In the genomic region with DNA sequence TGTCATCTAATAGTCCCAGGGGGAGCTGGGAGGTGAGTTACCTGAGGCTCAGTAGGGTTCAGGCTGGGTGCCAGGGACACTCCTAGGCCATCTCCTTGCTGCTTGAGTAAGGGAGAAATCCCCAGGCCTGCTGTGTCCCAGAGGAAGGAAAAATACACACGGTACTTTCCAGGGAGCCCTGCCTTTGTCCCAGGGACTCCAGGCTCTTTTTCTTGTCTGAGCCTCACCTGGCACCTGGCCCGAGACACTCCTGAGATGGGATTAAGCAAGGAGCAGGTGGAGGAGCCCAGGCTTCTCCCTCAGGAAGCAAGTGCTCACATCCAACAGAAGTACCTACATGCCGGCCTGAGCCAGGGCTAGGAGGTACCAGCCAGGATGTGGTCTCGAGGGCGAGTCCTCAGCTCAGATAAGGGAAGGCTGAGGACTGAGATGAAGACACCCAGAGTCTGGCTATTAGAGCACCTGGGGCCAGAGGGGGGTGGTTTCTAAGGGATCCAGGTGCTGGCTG, we compare ENCODE assay signal across 8 cellular contexts. TPM values are rescaled to one million over a fixed set of nuclear protein-coding genes. Genes with fewer than 3 reads are reported as not detected.
DNase-seq lines count a peak whose midpoint lies in the region; ATAC-seq lines count a peak whose summit lies in the region.

No MANE protein-coding gene starts in this region.

- no peak for ATAC-seq in GM18867 (IDR thresholded peaks at IDR 0.05; ENCODE audit: unreplicated experiment)

- no peaks in the 10 kb centered on the region for H3K27me3 Mint-ChIP-seq in CD8-positive, alpha-beta memory T cell
- no peaks in the 10 kb centered on the region for H3K27me3 Mint-ChIP-seq in IgD-negative memory B cell
- no peaks in the 10 kb centered on the region for H3K27me3 Mint-ChIP-seq in activated naive CD8-positive, alpha-beta T cell

- H3K27ac Mint-ChIP-seq in CD8-positive, alpha-beta memory T cell: peak overlapping the region; percentile 74 to 99 (median 91)
- peak overlapping the region; percentile 88 to 93 (median 89) for H3K27ac Mint-ChIP-seq in IgD-negative memory B cell
- peak overlapping the region; percentile 81 for H3K27ac Mint-ChIP-seq in activated naive CD8-positive, alpha-beta T cell

- peak overlapping the region; percentile 33 for H3K27ac ChIP-seq in CD8-positive, alpha-beta memory T cell (ENCODE audit: low read depth, low read length)
- peak overlapping the region; percentile 45 to 65 for H3K27ac ChIP-seq in mucosa of rectum (ENCODE audit: low read depth in 2 of 2, low read length in 2 of 2)

- peak in 1 of 5 donors; percentile 46 for DNase-seq in CD8-positive, alpha-beta memory T cell
- DNase-seq in C1 segment of cervical spinal cord (lab: John Stamatoyannopoulos, UW) (no peak), NCI-H1092 treated with DMSO at 0.1 percent for 48 hours (lab: John Stamatoyannopoulos, UW) (no peak)
- DNase-seq in stimulated activated CD4-positive, alpha-beta T cell treated with anti-CD3 and anti-CD28 coated beads, Interleukin-12 subunit alpha, Interleukin-12 subunit beta, amount 100 ng/mL, for 4 hours: no peak

- POLR2A ChIA-PET in CD8-positive, alpha-beta memory T cell (lab: Charles Lee): interaction anchor here (0.6 to 1.8 kb wide), 6 partner anchors 13 to 76 kb away, joined by 3 to 8 read pairs (median 4); partner anchors contain the start of genes LMF2, NCAPH2 and SCO2

- H3K36me3 Mint-ChIP-seq in CD8-positive, alpha-beta memory T cell: no peaks in the 10 kb centered on the region
- no peaks in the 10 kb centered on the region for H3K36me3 Mint-ChIP-seq in IgD-negative memory B cell
- no peaks in the 10 kb centered on the region for H3K36me3 Mint-ChIP-seq in activated naive CD8-positive, alpha-beta T cell

- CTCF ChIA-PET in CD8-positive, alpha-beta memory T cell (lab: Charles Lee): interaction anchor here (0.7 to 5.8 kb wide), 8 partner anchors 9 to 76 kb away, joined by 3 to 86 read pairs (median 4); partner anchors contain the start of genes SCO2, SYCE3 and TYMP

- H3K27me3 ChIP-seq in CD8-positive, alpha-beta memory T cell (ENCODE audit: insufficient read depth, low read length, poor library complexity, severe bottlenecking): no peaks in the 10 kb centered on the region
- H3K27me3 ChIP-seq in mucosa of rectum (ENCODE audit: control insufficient read depth in 2 of 2, insufficient read depth in 2 of 2, low read length in 2 of 2): peaks cover 8 to 13% of the 10 kb centered on the region in 2 donors

- no peaks in the 10 kb centered on the region for H3K9me3 Mint-ChIP-seq in CD8-positive, alpha-beta memory T cell
- H3K9me3 Mint-ChIP-seq in IgD-negative memory B cell: no peaks in the 10 kb centered on the region
- no peaks in the 10 kb centered on the region for H3K9me3 Mint-ChIP-seq in activated naive CD8-positive, alpha-beta T cell (ENCODE audit: low read depth)

- peak overlapping the region; percentile 77 for H3K4me3 ChIP-seq in CD8-positive, alpha-beta memory T cell (ENCODE audit: low read length)
- no peak overlapping the region for H3K4me3 ChIP-seq in mucosa of rectum (ENCODE audit: low read length in 2 of 2)

- peaks cover 34 to 55% (median 39%) of the 10 kb centered on the region in 3 donors for H3K4me1 Mint-ChIP-seq in CD8-positive, alpha-beta memory T cell
- H3K4me1 Mint-ChIP-seq in IgD-negative memory B cell: peaks cover 17 to 30% (median 28%) of the 10 kb centered on the region in 3 donors
- peaks cover 49% of the 10 kb centered on the region for H3K4me1 Mint-ChIP-seq in activated naive CD8-positive, alpha-beta T cell (ENCODE audit: low read depth)

- peak overlapping the region; percentile 60 to 85 (median 71) for H3K4me3 Mint-ChIP-seq in CD8-positive, alpha-beta memory T cell
- H3K4me3 Mint-ChIP-seq in IgD-negative memory B cell: peak overlapping the region in 2 of 4 donors; percentile 5 to 62
- H3K4me3 Mint-ChIP-seq in activated naive CD8-positive, alpha-beta T cell: peak overlapping the region; percentile 52

- no peaks in the 10 kb centered on the region for H3K36me3 ChIP-seq in CD8-positive, alpha-beta memory T cell (ENCODE audit: insufficient read depth, low read length)
- H3K36me3 ChIP-seq in mucosa of rectum (ENCODE audit: control insufficient read depth in 2 of 2, insufficient read depth in 2 of 2, low read length in 2 of 2): no peaks in the 10 kb centered on the region

- H3K9ac ChIP-seq in mucosa of rectum (ENCODE audit: low read depth in 1 of 2, low read length in 2 of 2): peak overlapping the region; percentile 32 to 71

- peaks cover 43% of the 10 kb centered on the region for H3K4me1 ChIP-seq in CD8-positive, alpha-beta memory T cell (ENCODE audit: insufficient read depth, low read length)
- H3K4me1 ChIP-seq in mucosa of rectum (ENCODE audit: control insufficient read depth in 2 of 2, insufficient read depth in 2 of 2, low read length in 2 of 2): peaks cover 12 to 15% of the 10 kb centered on the region in 2 donors

- H3K9me3 ChIP-seq in CD8-positive, alpha-beta memory T cell (ENCODE audit: low read length): no peaks in the 10 kb centered on the region
- no peaks in the 10 kb centered on the region for H3K9me3 ChIP-seq in mucosa of rectum (ENCODE audit: control insufficient read depth in 2 of 2, low read length in 2 of 2)

RNA-seq across cellular contexts. Expression of gene KLHDC7B, which starts 0.9 kb away (rescaled TPM):
- total RNA-seq in CD8-positive, alpha-beta memory T cell: 1 to 10 TPM; 5.1 to 6.2 TPM
- 8.1 TPM for polyA plus RNA-seq in CD8-positive, alpha-beta memory T cell
- 4.7 TPM for polyA plus RNA-seq in IgD-negative memory B cell

RNA-seq across cellular contexts. Expression of gene TYMP, which starts 15.0 kb away (rescaled TPM):
- total RNA-seq in CD8-positive, alpha-beta memory T cell: 10 to 100 TPM; 86.1 to 93.6 TPM
- 17.5 TPM for polyA plus RNA-seq in CD8-positive, alpha-beta memory T cell
- polyA plus RNA-seq in IgD-negative memory B cell: 56.8 TPM

RNA-seq across cellular contexts. Expression of gene SYCE3, which starts 17.9 kb away (rescaled TPM):
- not detected for total RNA-seq in CD8-positive, alpha-beta memory T cell
- polyA plus RNA-seq in CD8-positive, alpha-beta memory T cell: not detected
- polyA plus RNA-seq in IgD-negative memory B cell: not detected

RNA-seq across cellular contexts. Expression of gene SCO2, which starts 19.4 kb away (rescaled TPM):
- 1 to 10 TPM; 2.4 to 3.5 TPM for total RNA-seq in CD8-positive, alpha-beta memory T cell
- polyA plus RNA-seq in CD8-positive, alpha-beta memory T cell: 6.5 TPM
- polyA plus RNA-seq in IgD-negative memory B cell: 11.8 TPM

RNA-seq across cellular contexts. Expression of gene CPT1B, which starts 33.4 kb away (rescaled TPM):
- 10 to 100 TPM; 43.6 to 45.0 TPM for total RNA-seq in CD8-positive, alpha-beta memory T cell
- 0.40 TPM for polyA plus RNA-seq in CD8-positive, alpha-beta memory T cell
- polyA plus RNA-seq in IgD-negative memory B cell: 1.6 TPM
